Comparison of ENCODE assay signal across 1 cellular context in genomic region chr18:79951545-79952456, GRCh38.
TF ChIP-seq lines count a peak whose summit lies in the region.

Gene SLC66A2 (minus strand): TSS chr18:79951653. CDS start chr18:79950926, 727 bp downstream.

TF ChIP-seq in K562, 482 proteins besides CTCF, POLR2A, EP300 and RAD21 (continued from another document and continues in another):
- TF ChIP-seq RREB1 (CRISPR knock-in tag; IDR thresholded peaks at IDR 0.05) (no peak), FOXP4 (CRISPR knock-in tag; IDR thresholded peaks at IDR 0.05; ENCODE audit: borderline replicate concordance) (no peak), ZNF140 (CRISPR knock-in tag; IDR thresholded peaks at IDR 0.05) (no peak), CBX2 (IDR thresholded peaks at IDR 0.05; ENCODE audit: insufficient read depth, low read length, poor library complexity, severe bottlenecking) (no peak), NKRF (IDR thresholded peaks at IDR 0.05; ENCODE audit: borderline replicate concordance) (no peak), NR0B1 (IDR thresholded peaks at IDR 0.05; ENCODE audit: partially characterized antibody) (no peak), ZNF766 (CRISPR knock-in tag; conservative IDR thresholded peaks at IDR 0.05) (no peak), ZBTB2 (IDR thresholded peaks at IDR 0.05) (no peak), GATAD2A (IDR thresholded peaks at IDR 0.05) (no peak), MAX (CRISPR knock-in tag; IDR thresholded peaks at IDR 0.05) (no peak), NFYB (IDR thresholded peaks at IDR 0.05; ENCODE audit: extremely low read depth, insufficient read length) (no peak), MNT (conservative IDR thresholded peaks at IDR 0.05) (0 out of 4 replicates have a peak, but pooled peaks of 1 of the 2 experiments have one; percentile 12), CHD7 (IDR thresholded peaks at IDR 0.05; ENCODE audit: low read depth, low read length) (no peak), ZBTB33 (CRISPR knock-in tag; IDR thresholded peaks at IDR 0.05) (no peak), RAD51 (IDR thresholded peaks at IDR 0.05; ENCODE audit: borderline replicate concordance, low read depth) (no peak), MED1 (CRISPR knock-in tag; IDR thresholded peaks at IDR 0.05; ENCODE audit: borderline replicate concordance) (no peak), MCM7 (IDR thresholded peaks at IDR 0.05) (no peak)
